8 cellular contexts compared by ENCODE assay signal in the genomic region with DNA sequence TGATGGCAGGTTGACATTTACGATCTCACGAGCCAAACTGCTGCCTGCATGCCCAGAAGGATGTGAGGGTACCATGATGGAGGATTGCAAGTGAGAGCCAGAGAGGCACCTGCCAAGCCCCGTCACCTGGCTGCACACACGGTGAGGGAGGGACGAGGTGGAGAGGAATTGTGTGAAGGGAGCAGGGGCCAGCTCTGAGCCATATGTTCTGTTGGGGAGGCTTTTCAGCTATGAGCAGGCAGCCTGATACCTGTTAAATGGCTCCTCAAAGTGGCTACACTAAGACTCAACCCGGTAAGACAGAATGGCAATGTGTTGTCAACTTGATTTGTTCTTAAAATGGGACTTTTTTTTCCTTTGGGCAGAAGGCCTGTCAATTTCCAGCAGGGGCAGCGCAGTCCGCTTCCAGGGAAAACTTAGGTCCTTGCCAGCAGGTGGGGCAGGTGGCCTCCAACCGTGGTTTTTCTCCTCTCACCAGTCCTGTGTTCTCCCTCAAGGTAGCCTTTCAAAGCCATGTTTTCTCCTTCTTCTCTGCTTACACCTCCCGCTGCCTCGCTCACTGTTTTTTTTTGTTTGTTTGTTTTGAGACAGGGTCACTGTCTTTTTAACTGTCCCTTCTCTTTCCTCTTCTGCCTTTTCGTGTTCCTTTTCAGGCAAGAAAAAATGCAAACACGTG. TPM values are rescaled to one million over a fixed set of nuclear protein-coding genes. Genes with fewer than 3 reads are reported as not detected.
A peak's percentile ranks its signal among the peaks of the same experiment; 100 is the strongest.
DNase-seq lines count a peak whose midpoint lies in the region; ATAC-seq and TF ChIP-seq lines count a peak whose summit lies in the region.

No MANE protein-coding gene starts in this region.

- H3K27me3 ChIP-seq in HAP-1 (ENCODE audit: low read depth): no peaks in the 10 kb centered on the region
- no peaks in the 10 kb centered on the region for H3K27me3 ChIP-seq in esophagus (ENCODE audit: control insufficient read depth in 1 of 2, insufficient read depth in 2 of 2, low read length in 2 of 2)
- H3K27me3 ChIP-seq in spleen (replicated peaks in 1 of 7): no peaks in the 10 kb centered on the region
- H3K27me3 ChIP-seq in osteoblast (ENCODE audit: insufficient read depth, low read length): peaks cover 10% of the 10 kb centered on the region

- in situ Hi-C loops in HAP-1 (cut with MboI; ENCODE audit: low sequenced_read_pairs): no loop called here

- no peaks in the 10 kb centered on the region for H3K4me1 ChIP-seq in HAP-1
- H3K4me1 ChIP-seq in esophagus (ENCODE audit: control insufficient read depth in 2 of 2, insufficient read depth in 2 of 2, low read length in 1 of 2): peaks cover 2 to 11% of the 10 kb centered on the region in 2 donors
- H3K4me1 ChIP-seq in spleen: peaks cover 4 to 36% (median 22%) of the 10 kb centered on the region in 6 donors
- peaks cover 25% of the 10 kb centered on the region for H3K4me1 ChIP-seq in osteoblast (ENCODE audit: insufficient read depth, low read length)

- WGBS in esophagus, 2 donors: 54 to 55% methylated on average over 13 of the region's 13 CpGs
- 76 to 83% (median 78%) methylated on average over 13 of the region's 13 CpGs for WGBS in spleen, 5 donors

- H2AFZ ChIP-seq in osteoblast (ENCODE audit: low read length): no peak overlapping the region

- TF ChIP-seq POLR2A in spleen (IDR thresholded peaks at IDR 0.05): no peak

- H3K27ac ChIP-seq in esophagus (ENCODE audit: low read depth in 2 of 2, low read length in 1 of 2) (peak overlapping the region; percentile 76 to 95), spleen (peak overlapping the region in 5 of 8 donors; percentile 58 to 78 (median 70)), osteoblast (ENCODE audit: low read depth, low read length) (no peak overlapping the region)

- H3K9me3 ChIP-seq in HAP-1: no peaks in the 10 kb centered on the region
- H3K9me3 ChIP-seq in esophagus (ENCODE audit: control insufficient read depth in 2 of 2, insufficient read depth in 1 of 2, low read depth in 1 of 2, low read length in 1 of 2): no peaks in the 10 kb centered on the region
- H3K9me3 ChIP-seq in spleen: peaks cover 0 to 5% (median 1%) of the 10 kb centered on the region in 8 donors
- H3K9me3 ChIP-seq in osteoblast (ENCODE audit: low read depth, low read length): no peaks in the 10 kb centered on the region

- peak; percentile 58 to 71 for DNase-seq in HAP-1 (ENCODE audit: low spot score in 2 of 2)
- DNase-seq in NCI-H748 treated with DMSO at 0.1 percent for 48 hours (lab: John Stamatoyannopoulos, UW): peak; percentile 17
- no peak for DNase-seq in spleen
- DNase-seq in GM03348 (ENCODE audit: low spot score): no peak
- no peak for DNase-seq in osteoblast (ENCODE audit: insufficient read length, low spot score, missing footprints)

- intact Hi-C loops in spleen (cut with DNase I; ENCODE audit: low total_unique reads): no loop called here

- no peak for ATAC-seq in HG02610 (IDR thresholded peaks at IDR 0.05; ENCODE audit: unreplicated experiment)
- ATAC-seq in GM21825 (IDR thresholded peaks at IDR 0.05; ENCODE audit: unreplicated experiment): no peak

- no peaks in the 10 kb centered on the region for H3K79me2 ChIP-seq in osteoblast (ENCODE audit: insufficient read depth, low read length)

- H3K36me3 ChIP-seq in HAP-1 (replicated peaks): no peaks in the 10 kb centered on the region
- H3K36me3 ChIP-seq in esophagus (ENCODE audit: control insufficient read depth in 2 of 2, insufficient read depth in 2 of 2, low read length in 1 of 2): no peaks in the 10 kb centered on the region
- no peaks in the 10 kb centered on the region for H3K36me3 ChIP-seq in spleen
- no peaks in the 10 kb centered on the region for H3K36me3 ChIP-seq in osteoblast (ENCODE audit: insufficient read depth, low read length)

- TF ChIP-seq CTCF in spleen (IDR thresholded peaks at IDR 0.05 in 8 of 11, conservative IDR thresholded peaks at IDR 0.05 in 3 of 11): no peak
- no peak for TF ChIP-seq CTCF in osteoblast (IDR thresholded peaks at IDR 0.05; ENCODE audit: extremely low read depth, low read depth, low read length)

- H4K20me1 ChIP-seq in osteoblast (ENCODE audit: insufficient read depth, low read length): no peaks in the 10 kb centered on the region

- H3K4me3 ChIP-seq in HAP-1: no peak overlapping the region
- H3K4me3 ChIP-seq in esophagus (ENCODE audit: low read depth in 1 of 2, low read length in 2 of 2): no peak overlapping the region
- H3K4me3 ChIP-seq in spleen: no peak overlapping the region
- no peak overlapping the region for H3K4me3 ChIP-seq in osteoblast (ENCODE audit: insufficient read depth, low read length)

- no peak overlapping the region for H3K4me2 ChIP-seq in osteoblast (ENCODE audit: insufficient read depth, low read length)

RNA-seq across cellular contexts. Expression of gene ZNRF2, which starts 57.7 kb away (rescaled TPM):
- polyA plus RNA-seq in esophagus (1 to 10 TPM; 7.9 to 9.0 TPM), spleen (1 to 10 TPM; 6.8 to 9.1 (median 8.8) TPM)
- total RNA-seq in spleen (10 to 100 TPM; 27.1 to 42.5 (median 29.4) TPM), osteoblast (12.1 and 12.7 TPM in 2 replicates)

Comparison
In these comparisons a context has a peak if more than half of its experiments do, and no peak if none do; other contexts are left out.
1. DNase-seq: peak in HAP-1 (2 of 2) and NCI-H748 treated with DMSO at 0.1 percent for 48 hours (single experiment); none in spleen (single experiment), GM03348 (single experiment) and osteoblast (single experiment).